Comparison of ENCODE assay signal across 6 cellular contexts in genomic region chrX:47644557-47645091, GRCh38. TPM values are rescaled to one million over a fixed set of nuclear protein-coding genes. Genes with fewer than 3 reads are reported as not detected.
DNase-seq lines count a peak whose midpoint lies in the region; ATAC-seq and TF ChIP-seq lines count a peak whose summit lies in the region.

No MANE protein-coding gene starts in this region.

- TF ChIP-seq CTCF in vagina (IDR thresholded peaks at IDR 0.05) (no peak), stomach (IDR thresholded peaks at IDR 0.05) (peak in 2 of 7 experiments; percentile 13 to 32)

- no peak for TF ChIP-seq POLR2A in vagina (IDR thresholded peaks at IDR 0.05)
- TF ChIP-seq POLR2A in stomach (IDR thresholded peaks at IDR 0.05): no peak

- intact Hi-C loops in right cardiac atrium (cut with DNase I) (loop anchor here in 1 of 4 donors (5.0 kb wide), 1 partner anchor 82 kb away; the partner anchor contains the start of gene ARAF), vagina (cut with DNase I) (no loop called here), stomach (cut with DNase I; ENCODE audit: low total_unique reads) (no loop called here)

- H3K4me1 ChIP-seq in right cardiac atrium (ENCODE audit: control insufficient read depth, insufficient read depth, low read length) (peaks cover 7% of the 10 kb centered on the region), vagina (peaks cover 14% of the 10 kb centered on the region), stomach (peaks cover 0 to 23% (median 11%) of the 10 kb centered on the region in 4 donors)

- H3K27ac ChIP-seq in right cardiac atrium (ENCODE audit: low read length) (no peak overlapping the region), vagina (no peak overlapping the region), stomach (no peak overlapping the region)

- TF ChIP-seq EP300 in stomach (IDR thresholded peaks at IDR 0.05): no peak

- WGBS in right cardiac atrium: 49% methylated on average over 12 of the region's 12 CpGs
- 59 to 74% (median 62%) methylated on average over 11 to 12 of the region's 12 CpGs for WGBS in stomach, 5 donors

- H3K27me3 ChIP-seq in right cardiac atrium (ENCODE audit: control insufficient read depth, insufficient read depth) (no peaks in the 10 kb centered on the region), vagina (no peaks in the 10 kb centered on the region), stomach (peaks cover 0 to 4% (median 0%) of the 10 kb centered on the region in 3 donors)

- DNase-seq in ELF-1 (ENCODE audit: low read depth, low spot score) (peak; percentile 79), RKO (ENCODE audit: low spot score) (peak; percentile 55), right cardiac atrium (no peak), vagina (ENCODE audit: extremely low spot score in 2 of 2) (no peak), DMS153 treated with DMSO at 0.1 percent for 48 hours (lab: John Stamatoyannopoulos, UW; ENCODE audit: unreplicated experiment) (no peak), stomach (no peak)

- peak; percentile 56 to 67 for ATAC-seq in right cardiac atrium

- H3K9me3 ChIP-seq in right cardiac atrium (ENCODE audit: control insufficient read depth, low read length): no peaks in the 10 kb centered on the region
- H3K9me3 ChIP-seq in vagina: no peaks in the 10 kb centered on the region
- H3K9me3 ChIP-seq in stomach: peaks cover 0 to 16% (median 8%) of the 10 kb centered on the region in 4 donors

- H3K4me3 ChIP-seq in right cardiac atrium (ENCODE audit: low read length) (no peak overlapping the region), vagina (no peak overlapping the region), stomach (no peak overlapping the region)

- H3K36me3 ChIP-seq in vagina (peaks cover 0 to 12% of the 10 kb centered on the region in 2 donors), stomach (peaks cover 4 to 19% (median 19%) of the 10 kb centered on the region in 4 donors)

RNA-seq across cellular contexts. Expression of gene ELK1, which starts 5.7 kb away (rescaled TPM):
- total RNA-seq in right cardiac atrium: 10 to 100 TPM; 24.1 to 32.3 (median 25.6) TPM
- 16.7 TPM for polyA plus RNA-seq in right cardiac atrium
- total RNA-seq in vagina: 18.9 TPM
- total RNA-seq in stomach: 10 to 100 TPM in 3 of 5 donors, 1 to 10 TPM in 2; 6.8 to 27.2 (median 17.7) TPM
- polyA plus RNA-seq in stomach: 10 to 100 TPM in 2 of 3 donors, 1 to 10 TPM in 1; 8.8 to 18.0 (median 15.3) TPM

RNA-seq across cellular contexts. Expression of gene UXT, which starts 14.4 kb away (rescaled TPM):
- total RNA-seq in right cardiac atrium (100 to 1,000 TPM in 3 of 4 donors, 10 to 100 TPM in 1; 97.8 to 115 (median 103) TPM), vagina (93.3 TPM), stomach (100 to 1,000 TPM in 1 of 5 donors, 10 to 100 TPM in 3, 1 to 10 TPM in 1; 2.9 to 108 (median 70.5) TPM)
- polyA plus RNA-seq in right cardiac atrium (155 TPM), stomach (100 to 1,000 TPM; 176 to 320 (median 203) TPM)

RNA-seq across cellular contexts. Expression of gene CFP, which starts 14.9 kb away (rescaled TPM):
- total RNA-seq in right cardiac atrium: 1 to 10 TPM; 6.1 to 7.7 (median 7.4) TPM
- 4.7 TPM for polyA plus RNA-seq in right cardiac atrium
- 0.74 TPM for total RNA-seq in vagina
- 1 to 10 TPM in 2 of 5 donors, not detected in 3; 1.2 to 3.3 TPM for total RNA-seq in stomach
- polyA plus RNA-seq in stomach: 1 to 10 TPM; 1.4 to 3.4 (median 3.1) TPM

RNA-seq across cellular contexts. Expression of gene SYN1, which starts 25.0 kb away (rescaled TPM):
- total RNA-seq in right cardiac atrium: 10 to 100 TPM in 2 of 4 donors, 1 to 10 TPM in 2; 8.6 to 17.5 (median 13.0) TPM
- polyA plus RNA-seq in right cardiac atrium: 21.9 TPM
- 2.7 TPM for total RNA-seq in vagina
- 1 to 10 TPM in 1 of 5 donors, not detected in 4; 1.5 TPM for total RNA-seq in stomach
- polyA plus RNA-seq in stomach: 1 to 10 TPM in 1 of 3 donors, under 1 TPM in 1, not detected in 1; 0.45 to 1.7 TPM

Comparison
In these comparisons a context has a peak if more than half of its experiments do, and no peak if none do; other contexts are left out.
1. DNase-seq: peak in ELF-1 (single experiment) and RKO (single experiment); none in right cardiac atrium (0 of 3), vagina (0 of 2), DMS153 treated with DMSO at 0.1 percent for 48 hours (single experiment) and stomach (single experiment).